20 cellular contexts compared by ENCODE assay signal in the genomic region with DNA sequence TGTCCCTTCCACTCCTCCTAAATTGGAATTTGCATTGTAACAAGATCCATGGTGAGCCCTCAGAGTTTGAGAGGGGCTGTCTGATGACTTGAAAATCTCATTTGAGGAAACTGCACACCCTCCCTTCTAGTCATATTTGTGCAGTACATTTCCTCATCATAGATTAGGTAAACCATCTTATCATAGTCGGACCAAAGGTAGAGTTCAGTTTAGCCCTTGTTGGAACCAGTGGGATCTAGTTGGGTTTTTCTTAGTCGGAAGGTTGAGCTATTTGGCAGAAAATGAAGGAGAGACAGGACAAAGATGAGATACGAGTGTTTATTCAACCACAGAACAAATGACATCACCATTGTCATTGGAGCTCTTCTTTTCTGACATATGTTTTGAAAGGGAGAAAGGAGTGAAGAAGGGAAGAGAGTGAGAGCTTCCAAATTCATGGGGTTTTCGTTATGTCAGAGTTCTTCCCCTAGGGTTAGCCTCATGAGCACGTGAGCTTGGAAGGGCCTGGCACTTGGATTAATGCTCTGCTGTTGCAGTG. TPM values are rescaled to one million over a fixed set of nuclear protein-coding genes. Genes with fewer than 3 reads are reported as not detected.
"Had no signal": no experiment of that assay in that cellular context is flagged by ENCODE, and none has a peak within 500 bp of the region (broad histone marks: within the 10 kb centered on the region; RNA-seq: fewer than 3 reads in every experiment).

No MANE protein-coding gene starts in this region.

- H3K36me3 Mint-ChIP-seq: activated naive CD8-positive, alpha-beta T cell; naive thymus-derived CD4-positive, alpha-beta T cell had no signal

- H3K4me3 Mint-ChIP-seq: activated B cell treated with CpG ODN at 0.5 μM for 24 hours; activated CD8-positive, alpha-beta T cell treated with anti-CD3 and anti-CD28 coated beads for 36 hours; activated naive CD8-positive, alpha-beta T cell; naive thymus-derived CD4-positive, alpha-beta T cell; T-helper 2 cell treated with Interferon-gamma antibody and Interleukin-4, amounts not matched to agents 5 μg/mL and 100 μg/mL, for 36 hours had no signal

- H3K9me3 Mint-ChIP-seq: activated B cell treated with CpG ODN at 0.5 μM for 24 hours; activated CD8-positive, alpha-beta T cell treated with anti-CD3 and anti-CD28 coated beads for 36 hours; naive thymus-derived CD4-positive, alpha-beta T cell; T-helper 2 cell treated with Interferon-gamma antibody and Interleukin-4, amounts not matched to agents 5 μg/mL and 100 μg/mL, for 36 hours had no signal

- DNase-seq: activated B cell treated with CpG ODN at 0.5 μM for 24 hours; activated CD4-positive, alpha-beta T cell treated with anti-CD3 and anti-CD28 coated beads for 48 hours; activated CD8-positive, alpha-beta T cell treated with anti-CD3 and anti-CD28 coated beads for 36 hours; activated gamma-delta T cell; activated T-cell treated with anti-CD3 and anti-CD28 coated beads, Interleukin-2, amount 50 U/mL, for 48 hours; amniotic stem cell; effector memory CD4-positive, alpha-beta T cell; foreskin keratinocyte; glutamatergic neuron; naive thymus-derived CD4-positive, alpha-beta T cell; pancreas; stimulated activated CD4-positive, alpha-beta T cell treated with anti-CD3 and anti-CD28 coated beads, Interleukin-12 subunit alpha, Interleukin-12 subunit beta, amount 100 ng/mL, for 4 hours; stimulated activated CD4-positive, alpha-beta T cell treated with anti-CD3 and anti-CD28 coated beads, Interleukin-2, amount 100 ng/mL, for 24 hours; uterus had no signal

- ATAC-seq: activated CD8-positive, alpha-beta T cell treated with anti-CD3 and anti-CD28 coated beads for 36 hours; foreskin keratinocyte; naive thymus-derived CD4-positive, alpha-beta T cell; pancreas had no signal

- H3K27ac Mint-ChIP-seq: activated B cell treated with CpG ODN at 0.5 μM for 24 hours; activated CD8-positive, alpha-beta T cell treated with anti-CD3 and anti-CD28 coated beads for 36 hours; activated naive CD8-positive, alpha-beta T cell; naive thymus-derived CD4-positive, alpha-beta T cell; T-helper 2 cell treated with Interferon-gamma antibody and Interleukin-4, amounts not matched to agents 5 μg/mL and 100 μg/mL, for 36 hours had no signal

RNA-seq across cellular contexts. Expression of a gene that starts 15.8 kb away (rescaled TPM):
- total RNA-seq: activated B cell treated with CpG ODN at 0.5 μM for 24 hours; activated CD8-positive, alpha-beta T cell treated with anti-CD3 and anti-CD28 coated beads for 36 hours; foreskin keratinocyte; kidney epithelial cell; liver; naive thymus-derived CD4-positive, alpha-beta T cell; renal cortical epithelial cell had no signal

RNA-seq across cellular contexts. Expression of a gene that starts 33.9 kb away (rescaled TPM):
- total RNA-seq: activated B cell treated with CpG ODN at 0.5 μM for 24 hours; activated CD8-positive, alpha-beta T cell treated with anti-CD3 and anti-CD28 coated beads for 36 hours; foreskin keratinocyte; kidney epithelial cell; liver; naive thymus-derived CD4-positive, alpha-beta T cell; pancreas; renal cortical epithelial cell; thoracic aorta; uterus had no signal

RNA-seq across cellular contexts. Expression of a gene that starts 36.6 kb away (rescaled TPM):
- total RNA-seq: activated B cell treated with CpG ODN at 0.5 μM for 24 hours; activated CD8-positive, alpha-beta T cell treated with anti-CD3 and anti-CD28 coated beads for 36 hours had no signal
